Comparison of ENCODE assay signal across 1 cellular context in the genomic region with DNA sequence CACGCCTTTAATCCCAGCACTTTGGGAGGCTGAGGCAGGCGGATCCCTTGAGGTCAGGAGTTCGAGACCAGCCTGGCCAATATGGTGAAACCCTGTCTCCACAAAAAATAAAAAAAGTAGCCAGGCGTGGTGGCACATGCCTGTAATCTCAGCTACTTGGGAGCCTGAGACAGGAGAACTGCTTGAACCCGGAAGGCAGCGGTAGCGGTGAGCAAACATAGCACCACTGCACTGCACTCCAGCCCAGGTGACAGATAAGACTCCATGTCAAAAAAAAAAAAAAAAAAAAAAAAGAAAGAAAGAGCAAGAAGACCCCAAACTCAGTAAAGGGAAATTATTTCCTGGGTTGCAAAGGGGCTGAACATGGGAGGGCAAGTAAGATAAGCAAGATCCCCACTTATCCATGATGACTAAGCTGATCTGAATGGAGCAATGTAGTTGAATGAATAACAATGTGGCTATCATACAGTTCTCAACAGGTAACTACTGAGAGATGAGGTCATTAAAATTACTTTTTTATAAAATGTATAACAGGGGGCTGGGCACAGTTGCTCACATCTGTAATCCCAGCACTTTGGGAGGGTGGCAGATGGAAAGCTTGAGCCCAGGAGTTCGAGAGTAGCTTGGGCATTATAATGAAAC.
TF ChIP-seq lines count a peak whose summit lies in the region.

No MANE protein-coding gene starts in this region.

TF ChIP-seq in GM23338, 12 proteins besides CTCF, POLR2A, EP300 and RAD21 (continued from another document):
- TF ChIP-seq, protein P1, sequence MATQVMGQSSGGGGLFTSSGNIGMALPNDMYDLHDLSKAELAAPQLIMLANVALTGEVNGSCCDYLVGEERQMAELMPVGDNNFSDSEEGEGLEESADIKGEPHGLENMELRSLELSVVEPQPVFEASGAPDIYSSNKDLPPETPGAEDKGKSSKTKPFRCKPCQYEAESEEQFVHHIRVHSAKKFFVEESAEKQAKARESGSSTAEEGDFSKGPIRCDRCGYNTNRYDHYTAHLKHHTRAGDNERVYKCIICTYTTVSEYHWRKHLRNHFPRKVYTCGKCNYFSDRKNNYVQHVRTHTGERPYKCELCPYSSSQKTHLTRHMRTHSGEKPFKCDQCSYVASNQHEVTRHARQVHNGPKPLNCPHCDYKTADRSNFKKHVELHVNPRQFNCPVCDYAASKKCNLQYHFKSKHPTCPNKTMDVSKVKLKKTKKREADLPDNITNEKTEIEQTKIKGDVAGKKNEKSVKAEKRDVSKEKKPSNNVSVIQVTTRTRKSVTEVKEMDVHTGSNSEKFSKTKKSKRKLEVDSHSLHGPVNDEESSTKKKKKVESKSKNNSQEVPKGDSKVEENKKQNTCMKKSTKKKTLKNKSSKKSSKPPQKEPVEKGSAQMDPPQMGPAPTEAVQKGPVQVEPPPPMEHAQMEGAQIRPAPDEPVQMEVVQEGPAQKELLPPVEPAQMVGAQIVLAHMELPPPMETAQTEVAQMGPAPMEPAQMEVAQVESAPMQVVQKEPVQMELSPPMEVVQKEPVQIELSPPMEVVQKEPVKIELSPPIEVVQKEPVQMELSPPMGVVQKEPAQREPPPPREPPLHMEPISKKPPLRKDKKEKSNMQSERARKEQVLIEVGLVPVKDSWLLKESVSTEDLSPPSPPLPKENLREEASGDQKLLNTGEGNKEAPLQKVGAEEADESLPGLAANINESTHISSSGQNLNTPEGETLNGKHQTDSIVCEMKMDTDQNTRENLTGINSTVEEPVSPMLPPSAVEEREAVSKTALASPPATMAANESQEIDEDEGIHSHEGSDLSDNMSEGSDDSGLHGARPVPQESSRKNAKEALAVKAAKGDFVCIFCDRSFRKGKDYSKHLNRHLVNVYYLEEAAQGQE (IDR thresholded peaks at IDR 0.05; ENCODE audit: unreplicated experiment) = no peak
- TF ChIP-seq ZNF331 (CRISPR knock-in tag; IDR thresholded peaks at IDR 0.05; ENCODE audit: low read depth) (no peak), POLR2AphosphoS5 (IDR thresholded peaks at IDR 0.05; ENCODE audit: low read depth) (no peak), NANOG (IDR thresholded peaks at IDR 0.05; ENCODE audit: borderline replicate concordance) (no peak), STAT1 (IDR thresholded peaks at IDR 0.05; ENCODE audit: unreplicated experiment) (no peak)
- TF ChIP-seq, protein P2, sequence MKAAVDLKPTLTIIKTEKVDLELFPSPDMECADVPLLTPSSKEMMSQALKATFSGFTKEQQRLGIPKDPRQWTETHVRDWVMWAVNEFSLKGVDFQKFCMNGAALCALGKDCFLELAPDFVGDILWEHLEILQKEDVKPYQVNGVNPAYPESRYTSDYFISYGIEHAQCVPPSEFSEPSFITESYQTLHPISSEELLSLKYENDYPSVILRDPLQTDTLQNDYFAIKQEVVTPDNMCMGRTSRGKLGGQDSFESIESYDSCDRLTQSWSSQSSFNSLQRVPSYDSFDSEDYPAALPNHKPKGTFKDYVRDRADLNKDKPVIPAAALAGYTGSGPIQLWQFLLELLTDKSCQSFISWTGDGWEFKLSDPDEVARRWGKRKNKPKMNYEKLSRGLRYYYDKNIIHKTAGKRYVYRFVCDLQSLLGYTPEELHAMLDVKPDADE (IDR thresholded peaks at IDR 0.05) = no peak
- TF ChIP-seq, protein P3, sequence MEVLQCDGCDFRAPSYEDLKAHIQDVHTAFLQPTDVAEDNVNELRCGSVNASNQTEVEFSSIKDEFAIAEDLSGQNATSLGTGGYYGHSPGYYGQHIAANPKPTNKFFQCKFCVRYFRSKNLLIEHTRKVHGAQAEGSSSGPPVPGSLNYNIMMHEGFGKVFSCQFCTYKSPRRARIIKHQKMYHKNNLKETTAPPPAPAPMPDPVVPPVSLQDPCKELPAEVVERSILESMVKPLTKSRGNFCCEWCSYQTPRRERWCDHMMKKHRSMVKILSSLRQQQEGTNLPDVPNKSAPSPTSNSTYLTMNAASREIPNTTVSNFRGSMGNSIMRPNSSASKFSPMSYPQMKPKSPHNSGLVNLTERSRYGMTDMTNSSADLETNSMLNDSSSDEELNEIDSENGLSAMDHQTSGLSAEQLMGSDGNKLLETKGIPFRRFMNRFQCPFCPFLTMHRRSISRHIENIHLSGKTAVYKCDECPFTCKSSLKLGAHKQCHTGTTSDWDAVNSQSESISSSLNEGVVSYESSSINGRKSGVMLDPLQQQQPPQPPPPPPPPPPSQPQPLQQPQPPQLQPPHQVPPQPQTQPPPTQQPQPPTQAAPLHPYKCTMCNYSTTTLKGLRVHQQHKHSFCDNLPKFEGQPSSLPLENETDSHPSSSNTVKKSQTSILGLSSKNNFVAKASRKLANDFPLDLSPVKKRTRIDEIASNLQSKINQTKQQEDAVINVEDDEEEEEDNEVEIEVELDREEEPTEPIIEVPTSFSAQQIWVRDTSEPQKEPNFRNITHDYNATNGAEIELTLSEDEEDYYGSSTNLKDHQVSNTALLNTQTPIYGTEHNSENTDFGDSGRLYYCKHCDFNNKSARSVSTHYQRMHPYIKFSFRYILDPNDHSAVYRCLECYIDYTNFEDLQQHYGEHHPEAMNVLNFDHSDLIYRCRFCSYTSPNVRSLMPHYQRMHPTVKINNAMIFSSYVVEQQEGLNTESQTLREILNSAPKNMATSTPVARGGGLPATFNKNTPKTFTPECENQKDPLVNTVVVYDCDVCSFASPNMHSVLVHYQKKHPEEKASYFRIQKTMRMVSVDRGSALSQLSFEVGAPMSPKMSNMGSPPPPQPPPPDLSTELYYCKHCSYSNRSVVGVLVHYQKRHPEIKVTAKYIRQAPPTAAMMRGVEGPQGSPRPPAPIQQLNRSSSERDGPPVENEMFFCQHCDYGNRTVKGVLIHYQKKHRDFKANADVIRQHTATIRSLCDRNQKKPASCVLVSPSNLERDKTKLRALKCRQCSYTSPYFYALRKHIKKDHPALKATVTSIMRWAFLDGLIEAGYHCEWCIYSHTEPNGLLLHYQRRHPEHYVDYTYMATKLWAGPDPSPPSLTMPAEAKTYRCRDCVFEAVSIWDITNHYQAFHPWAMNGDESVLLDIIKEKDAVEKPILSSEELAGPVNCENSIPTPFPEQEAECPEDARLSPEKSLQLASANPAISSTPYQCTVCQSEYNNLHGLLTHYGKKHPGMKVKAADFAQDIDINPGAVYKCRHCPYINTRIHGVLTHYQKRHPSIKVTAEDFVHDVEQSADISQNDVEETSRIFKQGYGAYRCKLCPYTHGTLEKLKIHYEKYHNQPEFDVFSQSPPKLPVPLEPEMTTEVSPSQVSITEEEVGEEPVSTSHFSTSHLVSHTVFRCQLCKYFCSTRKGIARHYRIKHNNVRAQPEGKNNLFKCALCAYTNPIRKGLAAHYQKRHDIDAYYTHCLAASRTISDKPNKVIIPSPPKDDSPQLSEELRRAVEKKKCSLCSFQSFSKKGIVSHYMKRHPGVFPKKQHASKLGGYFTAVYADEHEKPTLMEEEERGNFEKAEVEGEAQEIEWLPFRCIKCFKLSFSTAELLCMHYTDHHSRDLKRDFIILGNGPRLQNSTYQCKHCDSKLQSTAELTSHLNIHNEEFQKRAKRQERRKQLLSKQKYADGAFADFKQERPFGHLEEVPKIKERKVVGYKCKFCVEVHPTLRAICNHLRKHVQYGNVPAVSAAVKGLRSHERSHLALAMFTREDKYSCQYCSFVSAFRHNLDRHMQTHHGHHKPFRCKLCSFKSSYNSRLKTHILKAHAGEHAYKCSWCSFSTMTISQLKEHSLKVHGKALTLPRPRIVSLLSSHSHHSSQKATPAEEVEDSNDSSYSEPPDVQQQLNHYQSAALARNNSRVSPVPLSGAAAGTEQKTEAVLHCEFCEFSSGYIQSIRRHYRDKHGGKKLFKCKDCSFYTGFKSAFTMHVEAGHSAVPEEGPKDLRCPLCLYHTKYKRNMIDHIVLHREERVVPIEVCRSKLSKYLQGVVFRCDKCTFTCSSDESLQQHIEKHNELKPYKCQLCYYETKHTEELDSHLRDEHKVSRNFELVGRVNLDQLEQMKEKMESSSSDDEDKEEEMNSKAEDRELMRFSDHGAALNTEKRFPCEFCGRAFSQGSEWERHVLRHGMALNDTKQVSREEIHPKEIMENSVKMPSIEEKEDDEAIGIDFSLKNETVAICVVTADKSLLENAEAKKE (CRISPR knock-in tag; IDR thresholded peaks at IDR 0.05) = no peak
